In genomic region chr10:77926566-77927342, GRCh38 we compare ENCODE assay signal across 8 cellular contexts. TPM values are rescaled to one million over a fixed set of nuclear protein-coding genes. Genes with fewer than 3 reads are reported as not detected.
DNase-seq lines count a peak whose midpoint lies in the region; ATAC-seq, FAIRE-seq and TF ChIP-seq lines count a peak whose summit lies in the region.

Gene DLG5, minus strand, starts transcription at chr10:77926755. Its CDS starts 235 bp downstream, at chr10:77926520.

- H3K4me3 ChIP-seq in GM12878, result peak within 1 kb of the TSS; percentile 77

- no peak for TF ChIP-seq RAD21 in GM12878 (IDR thresholded peaks at IDR 0.05; ENCODE audit: insufficient read depth, low read depth, low read length)

- H3K9me3 Mint-ChIP-seq in activated CD4-positive, alpha-beta T cell treated with anti-CD3 and anti-CD28 coated beads for 36 hours (ENCODE audit: low read depth), result no peaks in the 10 kb centered on the region
- peaks cover 4% of the 10 kb centered on the region; the same call in 1 of the 2 replicates for H3K9me3 Mint-ChIP-seq in HFFc6

- RAD21 ChIA-PET in GM12878 (lab: Charles Lee; ENCODE audit: unreplicated experiment), result no interaction called here

- BruUV-seq in GM12878 (replicated peaks; lab: Mats Ljungman, UMichigan), result no TSS peak

- peak within 1 kb of the TSS; percentile 42 for H3K9ac ChIP-seq in GM12878 (ENCODE audit: control insufficient read depth, insufficient read depth, low read length)

- no peaks in the 10 kb centered on the region; the same call in none of the 2 replicates for H3K79me2 ChIP-seq in GM12878 (ENCODE audit: control insufficient read depth, insufficient read depth, low read length)

- peak; percentile 71 for ATAC-seq in activated CD4-positive, alpha-beta T cell treated with anti-CD3 and anti-CD28 coated beads for 36 hours
- ATAC-seq in GM12878, result peak; percentile 74

- peaks cover 42% of the 10 kb centered on the region for H3K27me3 Mint-ChIP-seq in activated CD4-positive, alpha-beta T cell treated with anti-CD3 and anti-CD28 coated beads for 36 hours
- H3K27me3 Mint-ChIP-seq in HFFc6 (ENCODE audit: insufficient read depth), result peaks cover 1% of the 10 kb centered on the region

- H3K4me1 ChIP-seq in GM12878 (ENCODE audit: control insufficient read depth, insufficient read depth, low read length), result peaks cover 12% of the 10 kb centered on the region

- TF ChIP-seq CTCF in HFFc6 (IDR thresholded peaks at IDR 0.05) (peak; percentile 18; the same call in 1 of the 2 replicates), GM12878 (IDR thresholded peaks at IDR 0.05 in 2 of 3, conservative IDR thresholded peaks at IDR 0.05 in 1 of 3; ENCODE audit: control insufficient read depth in 2 of 3, extremely low read depth in 1 of 3, insufficient read depth in 1 of 3, low read depth in 3 of 3, low read length in 3 of 3) (no peak)

- peaks cover 7% of the 10 kb centered on the region for H3K4me1 Mint-ChIP-seq in activated CD4-positive, alpha-beta T cell treated with anti-CD3 and anti-CD28 coated beads for 36 hours
- H3K4me1 Mint-ChIP-seq in HFFc6 (ENCODE audit: low read depth), result peaks cover 27% of the 10 kb centered on the region

- peak; percentile 55; the same call in 1 of the 2 replicates for TF ChIP-seq POLR2A in GM12878 (IDR thresholded peaks at IDR 0.05; ENCODE audit: low read depth, low read length)

- H3K27ac Mint-ChIP-seq in activated CD4-positive, alpha-beta T cell treated with anti-CD3 and anti-CD28 coated beads for 36 hours, result peak within 1 kb of the TSS; percentile 21
- H3K27ac Mint-ChIP-seq in HFFc6, result peak within 1 kb of the TSS; percentile 51

- H3K36me3 Mint-ChIP-seq in activated CD4-positive, alpha-beta T cell treated with anti-CD3 and anti-CD28 coated beads for 36 hours (ENCODE audit: low read depth), result no peaks in the 10 kb centered on the region
- H3K36me3 Mint-ChIP-seq in HFFc6 (ENCODE audit: low read depth), result no peaks in the 10 kb centered on the region

- H3K4me2 ChIP-seq in GM12878 (ENCODE audit: control insufficient read depth, insufficient read depth), result peak within 1 kb of the TSS; percentile 91

- no peak within 1 kb of the TSS for H3K27ac ChIP-seq in GM12878 (ENCODE audit: control insufficient read depth, insufficient read depth)

- peak; percentile 48 for DNase-seq in activated CD4-positive, alpha-beta T cell treated with anti-CD3 and anti-CD28 coated beads for 36 hours
- DNase-seq in activated CD4-positive, alpha-beta T cell treated with anti-CD3 and anti-CD28 coated beads, Interleukin-2, amount 50 U/mL, for 1 hour, result no peak
- DNase-seq in HFFc6 (peak; percentile 46), NOMO-1 treated with dmso at 0.1 percent for 144 hours (lab: John Stamatoyannopoulos, UW; ENCODE audit: unreplicated experiment) (peak; percentile 46), GM12878 (ENCODE audit: low read depth, low spot score) (no peak), hypothalamus (lab: John Stamatoyannopoulos, UW) (peak in 41 of 51 donors; percentile 17 to 76 (median 52)), retina (peak; percentile 55), NCI-H2107 (lab: John Stamatoyannopoulos, UW) (no peak)

- no peak for FAIRE-seq in GM12878 (lab: Jason Lieb, UNC)

- H2AFZ ChIP-seq in GM12878 (ENCODE audit: control insufficient read depth, low read depth, low read length), result peak within 1 kb of the TSS; percentile 88

- intact Hi-C loops in activated CD4-positive, alpha-beta T cell treated with anti-CD3 and anti-CD28 coated beads for 36 hours (cut with DNase I, micrococcal nuclease), result loop anchor here (2.0 to 5.0 kb wide), 3 partner anchors 79 to 101 kb away; partner anchors contain the start of gene POLR3A (in 1 of the 2)
- intact Hi-C loops in GM12878 (cut with micrococcal nuclease; ENCODE audit: unreplicated experiment), result loop anchor here (5.0 kb wide), 1 partner anchor 79 kb away; no protein-coding TSS in a partner anchor

- H3K9me3 ChIP-seq in GM12878 (replicated peaks; ENCODE audit: control insufficient read depth, insufficient read depth, low read length), result no peaks in the 10 kb centered on the region; the same call in 2 of the 3 replicates

- H3K27me3 ChIP-seq in GM12878 (replicated peaks in 1 of 2; ENCODE audit: control insufficient read depth in 2 of 2, insufficient read depth in 2 of 2, low read length in 1 of 2), result peaks cover 6 to 12% of the 10 kb centered on the region in 2 experiments

- CTCF ChIA-PET in activated CD4-positive, alpha-beta T cell treated with anti-CD3 and anti-CD28 coated beads for 36 hours (lab: Charles Lee), result interaction anchor here (1.1 kb wide), 1 partner anchor 213 kb away, joined by 3 read pairs; no protein-coding TSS in a partner anchor
- CTCF ChIA-PET in GM12878 (lab: Yijun Ruan, JAX), result interaction anchor here (0.6 to 1.8 kb wide), 2 partner anchors 80 to 1268 kb away, joined by 3 to 7 read pairs; no protein-coding TSS in a partner anchor

- no peak for TF ChIP-seq EP300 in GM12878 (IDR thresholded peaks at IDR 0.05; ENCODE audit: borderline replicate concordance in 1 of 2, control insufficient read depth in 1 of 2, low read depth in 2 of 2, low read length in 2 of 2)

- in situ Hi-C loops in GM12878 (cut with MboI), result no loop called here

- WGBS in GM12878 (ENCODE audit: insufficient coverage, insufficient replicate concordance, low lambda C conversion rate, missing lambda C conversion rate), result 2% methylated on average over 9 of the region's 95 CpGs

- H4K20me1 ChIP-seq in GM12878 (ENCODE audit: control insufficient read depth, insufficient read depth), result no peaks in the 10 kb centered on the region

- no peaks in the 10 kb centered on the region for H3K36me3 ChIP-seq in GM12878 (ENCODE audit: control insufficient read depth in 2 of 2, insufficient read depth in 2 of 2, low read length in 1 of 2)

- POLR2A ChIA-PET in activated CD4-positive, alpha-beta T cell treated with anti-CD3 and anti-CD28 coated beads for 36 hours (lab: Charles Lee), result no interaction called here
- POLR2A ChIA-PET in GM12878 (lab: Charles Lee), result no interaction called here

- peak within 1 kb of the TSS; percentile 60 for H3K4me3 Mint-ChIP-seq in activated CD4-positive, alpha-beta T cell treated with anti-CD3 and anti-CD28 coated beads for 36 hours
- peak within 1 kb of the TSS; percentile 90 for H3K4me3 Mint-ChIP-seq in HFFc6

- SMC1A ChIA-PET in GM12878 (lab: Charles Lee; ENCODE audit: uncharacterized antibody, unreplicated experiment), result no interaction called here

TF ChIP-seq in GM12878, 131 proteins besides CTCF, POLR2A, EP300 and RAD21 (continues in another document):
- TF ChIP-seq YY1 (IDR thresholded peaks at IDR 0.05; ENCODE audit: low read depth, low read length), result peak; percentile 63; the same call in 1 of the 2 replicates
- no peak for TF ChIP-seq IKZF2 (IDR thresholded peaks at IDR 0.05)
- TF ChIP-seq GATAD2B (conservative IDR thresholded peaks at IDR 0.05; ENCODE audit: low read depth), result peak; percentile 39; the same call in 1 of the 2 replicates
- 0 out of 2 replicates have a peak, but pooled peaks have one; percentile 38 for TF ChIP-seq NR2F1 (conservative IDR thresholded peaks at IDR 0.05)
- peak; percentile 33; the same call in 1 of the 2 replicates for TF ChIP-seq DPF2 (IDR thresholded peaks at IDR 0.05)
- TF ChIP-seq LARP7 (IDR thresholded peaks at IDR 0.05), result 0 out of 2 replicates have a peak, but pooled peaks have one; percentile 22
- no peak for TF ChIP-seq RAD51 (IDR thresholded peaks at IDR 0.05)
- TF ChIP-seq IRF5 (IDR thresholded peaks at IDR 0.05; ENCODE audit: borderline replicate concordance), result no peak
- 0 out of 2 replicates have a peak, but pooled peaks have one; percentile 35 for TF ChIP-seq BACH1 (IDR thresholded peaks at IDR 0.05; ENCODE audit: borderline replicate concordance)
- TF ChIP-seq ZNF207 (IDR thresholded peaks at IDR 0.05; ENCODE audit: borderline replicate concordance), result no peak
- peak in 1 of 2 experiments; percentile 4; a peak in 1 of 4 replicates for TF ChIP-seq BHLHE40 (IDR thresholded peaks at IDR 0.05; ENCODE audit: borderline replicate concordance in 1 of 2, low read depth in 2 of 2, low read length in 1 of 2)

RNA-seq across cellular contexts. Expression of gene DLG5, which starts in this region (rescaled TPM):
- total RNA-seq in activated CD4-positive, alpha-beta T cell treated with anti-CD3 and anti-CD28 coated beads for 36 hours, result 1 to 10 TPM; 2.1 to 2.3 TPM
- 10 to 100 TPM; 48.2 to 52.9 (median 49.7) TPM for total RNA-seq in HFFc6 (2021; fragmentation: NEBNext Ultra II Directional; extraction: Animal tissue kit (Norgen Biotek cat#: 25700))
- 13.3 and 16.7 TPM in 2 replicates for total RNA-seq in GM12878 (2013; cell fraction: nucleolus; rRNA removed)
- total RNA-seq in GM12878 (2014; rRNA removed) (2.4 and 2.8 TPM in 2 replicates), GM12878 (2014; rRNA removed; fragmentation: Illumina TruSeq; extraction: Trizol) (2.3 and 2.7 TPM in 2 replicates), GM12878 (2021) (5.4 and 6.6 TPM in 2 replicates)
- 1.8 TPM for polyA plus RNA-seq in GM12878 (2011; ENCODE audit: low read depth)
- polyA plus RNA-seq in GM12878 (2011; rRNA removed) (4.3 and 4.4 TPM in 2 replicates), GM12878 (2014; fragmentation: Illumina TruSeq; extraction: Trizol) (2.7 and 3.6 TPM in 2 replicates), GM12878 (2014; fragmentation: Nextera tagmentation; extraction: Ambion mirVana) (under 1 TPM; 0.18 to 0.22 TPM), GM12878 (2014; rRNA removed) (3.7 and 5.3 TPM in 2 replicates), GM12878 (2016; fragmentation: Nextera tagmentation; extraction: Ambion mirVana) (under 1 TPM; 0.55 to 0.88 TPM)
- 5.7 and 6.3 TPM in 2 replicates for polyA plus RNA-seq in GM12878 (2011; cell fraction: cytosol; rRNA removed)
- 47.0 and 47.1 TPM in 2 replicates for polyA plus RNA-seq in GM12878 (2011; cell fraction: nucleus; rRNA removed)
- polyA plus RNA-seq in GM12878 (2012), result 2.6 and 3.8 TPM in 2 replicates
- 6.6 and 8.6 TPM in 2 replicates for polyA minus RNA-seq in GM12878 (2011; rRNA and poly(A)+ RNA removed)
- polyA minus RNA-seq in GM12878 (2011; cell fraction: cytosol; rRNA and poly(A)+ RNA removed), result 3.2 and 3.5 TPM in 2 replicates
- polyA minus RNA-seq in GM12878 (2011; cell fraction: nucleus; rRNA and poly(A)+ RNA removed), result 7.5 and 17.6 TPM in 2 replicates

Comparison
In these comparisons a context has a peak if more than half of its experiments do, and no peak if none do; other contexts are left out.
1. DNase-seq: peak in activated CD4-positive, alpha-beta T cell treated with anti-CD3 and anti-CD28 coated beads for 36 hours (single experiment), HFFc6 (single experiment), NOMO-1 treated with dmso at 0.1 percent for 144 hours (single experiment), hypothalamus (41 of 51) and retina (single experiment); none in activated CD4-positive, alpha-beta T cell treated with anti-CD3 and anti-CD28 coated beads, Interleukin-2, amount 50 U/mL, for 1 hour (single experiment), GM12878 (single experiment) and NCI-H2107 (single experiment).